ENCODE assay signal across 1 cellular context in the genomic region with DNA sequence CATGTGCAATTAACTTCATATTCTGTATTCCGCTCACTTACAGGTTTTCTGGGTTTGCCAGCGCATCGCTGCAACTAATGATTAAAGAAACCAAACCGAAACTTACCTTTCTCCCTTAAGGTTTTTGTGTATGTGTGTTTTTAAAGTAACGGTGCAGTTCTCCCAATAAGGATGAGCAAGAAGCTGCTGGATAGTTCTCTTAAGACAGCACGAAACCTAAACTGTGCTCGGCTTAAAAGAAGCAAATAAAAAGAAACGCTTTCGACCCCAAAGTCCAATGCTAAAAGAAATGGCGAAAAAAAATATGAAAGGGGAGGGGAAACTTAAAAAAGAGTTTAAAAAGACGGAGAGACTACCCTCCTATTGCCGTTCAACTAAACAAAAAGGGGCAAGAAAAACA.
TF ChIP-seq lines count a peak whose summit lies in the region.

No MANE protein-coding gene starts in this region.

TF ChIP-seq in GM12878, 131 proteins besides CTCF, POLR2A, EP300 and RAD21 (continued from another document):
- TF ChIP-seq CEBPZ (IDR thresholded peaks at IDR 0.05; ENCODE audit: low read depth, low read length) (no peak), BCL3 (IDR thresholded peaks at IDR 0.05; ENCODE audit: borderline replicate concordance, insufficient read depth, low read depth, low read length, poor library complexity, severe bottlenecking) (no peak), KLF5 (IDR thresholded peaks at IDR 0.05; ENCODE audit: partially characterized antibody) (no peak), ETV6 (conservative IDR thresholded peaks at IDR 0.05 in 1 of 2, IDR thresholded peaks at IDR 0.05 in 1 of 2; ENCODE audit: borderline replicate concordance in 1 of 2, low read depth in 1 of 2) (no peak), RUNX3 (IDR thresholded peaks at IDR 0.05; ENCODE audit: low read length) (no peak), MTA3 (IDR thresholded peaks at IDR 0.05; ENCODE audit: borderline replicate concordance, low read length) (no peak), ZNF274 (IDR thresholded peaks at IDR 0.05; ENCODE audit: insufficient read depth, insufficient read length) (no peak), HDAC6 (IDR thresholded peaks at IDR 0.05; ENCODE audit: unreplicated experiment) (no peak), SKIL (IDR thresholded peaks at IDR 0.05; ENCODE audit: low read depth, poor library complexity, severe bottlenecking) (no peak), MLLT1 (IDR thresholded peaks at IDR 0.05) (no peak), ATF7 (IDR thresholded peaks at IDR 0.05; ENCODE audit: low read depth) (no peak), POLR2AphosphoS5 (IDR thresholded peaks at IDR 0.05; ENCODE audit: low read length) (no peak), CBFB (IDR thresholded peaks at IDR 0.05; ENCODE audit: low read depth) (no peak), SIN3A (IDR thresholded peaks at IDR 0.05; ENCODE audit: low read depth, low read length) (no peak)
- TF ChIP-seq, protein P1, sequence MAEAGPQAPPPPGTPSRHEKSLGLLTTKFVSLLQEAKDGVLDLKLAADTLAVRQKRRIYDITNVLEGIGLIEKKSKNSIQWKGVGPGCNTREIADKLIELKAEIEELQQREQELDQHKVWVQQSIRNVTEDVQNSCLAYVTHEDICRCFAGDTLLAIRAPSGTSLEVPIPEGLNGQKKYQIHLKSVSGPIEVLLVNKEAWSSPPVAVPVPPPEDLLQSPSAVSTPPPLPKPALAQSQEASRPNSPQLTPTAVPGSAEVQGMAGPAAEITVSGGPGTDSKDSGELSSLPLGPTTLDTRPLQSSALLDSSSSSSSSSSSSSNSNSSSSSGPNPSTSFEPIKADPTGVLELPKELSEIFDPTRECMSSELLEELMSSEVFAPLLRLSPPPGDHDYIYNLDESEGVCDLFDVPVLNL (IDR thresholded peaks at IDR 0.05; ENCODE audit: low read depth, low read length), result no peak
